Comparison of ENCODE assay signal across 1 cellular context in the genomic region with DNA sequence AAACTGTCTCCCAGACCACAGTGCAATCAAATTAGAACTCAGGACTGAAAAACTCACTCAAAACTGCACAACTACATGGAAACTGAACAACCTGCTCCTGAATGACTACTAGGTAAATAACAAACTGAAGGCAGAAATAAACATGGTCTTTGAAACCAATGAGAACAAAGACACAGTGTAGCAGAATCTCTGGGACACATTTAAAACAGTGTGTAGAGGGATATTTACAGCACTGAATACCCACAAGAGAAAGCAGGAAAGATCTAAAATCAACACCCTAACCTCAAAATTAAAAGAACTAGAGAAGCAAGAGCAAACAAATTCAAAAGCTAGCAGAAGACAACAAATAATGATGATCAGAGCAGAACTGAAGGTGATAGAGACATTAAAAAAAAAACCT.
TF ChIP-seq lines count a peak whose summit lies in the region.
"Not testable (repeated sequence)": the region's sequence is repeated elsewhere in the genome, so short reads cannot be mapped to it uniquely, and the experiment has no call there.

No MANE protein-coding gene starts in this region.

TF ChIP-seq in HepG2, 621 proteins besides CTCF, POLR2A, EP300 and RAD21 (continues in another document):
- TF ChIP-seq HDAC2 (CRISPR knock-in tag; IDR thresholded peaks at IDR 0.05) (peak; percentile 61; the same call in 1 of the 2 replicates), ZBTB25 (CRISPR knock-in tag; IDR thresholded peaks at IDR 0.05) (peak; percentile 45; the same call in 1 of the 2 replicates), ZNF609 (CRISPR knock-in tag; IDR thresholded peaks at IDR 0.05; ENCODE audit: borderline replicate concordance) (peak; percentile 81; the same call in 1 of the 2 replicates), RXRB (CRISPR knock-in tag; IDR thresholded peaks at IDR 0.05; ENCODE audit: borderline replicate concordance) (peak; percentile 54), KMT2B (CRISPR knock-in tag; IDR thresholded peaks at IDR 0.05) (0 out of 2 replicates have a peak, but pooled peaks have one; percentile 36), HOXD1 (CRISPR knock-in tag; IDR thresholded peaks at IDR 0.05) (peak; percentile 43; the same call in 1 of the 2 replicates), SOX6 (CRISPR knock-in tag; IDR thresholded peaks at IDR 0.05) (peak; percentile 68; the same call in 1 of the 2 replicates), NONO (IDR thresholded peaks at IDR 0.05) (peak; percentile 62; the same call in 1 of the 2 replicates), FOXO1 (CRISPR knock-in tag; IDR thresholded peaks at IDR 0.05) (peak; percentile 71; the same call in 1 of the 2 replicates), PHF21A (CRISPR knock-in tag; IDR thresholded peaks at IDR 0.05) (peak; percentile 31; the same call in 1 of the 2 replicates), YEATS4 (CRISPR knock-in tag; IDR thresholded peaks at IDR 0.05; ENCODE audit: borderline replicate concordance) (peak; percentile 16; the same call in 1 of the 2 replicates), GATAD2A (CRISPR knock-in tag; IDR thresholded peaks at IDR 0.05) (peak; percentile 70), NR2F6 (CRISPR knock-in tag; IDR thresholded peaks at IDR 0.05) (peak; percentile 41; the same call in 1 of the 2 replicates), HOMEZ (CRISPR knock-in tag; IDR thresholded peaks at IDR 0.05; ENCODE audit: low read depth) (peak; percentile 66; the same call in 1 of the 2 replicates), PAXIP1 (CRISPR knock-in tag; conservative IDR thresholded peaks at IDR 0.05) (peak; percentile 92), ELF3 (CRISPR knock-in tag; IDR thresholded peaks at IDR 0.05) (peak; percentile 44; the same call in 1 of the 2 replicates), RARA (CRISPR knock-in tag; IDR thresholded peaks at IDR 0.05) (peak; percentile 64), TCF7 (IDR thresholded peaks at IDR 0.05; ENCODE audit: low read depth) (peak; percentile 74), FOXP4 (CRISPR knock-in tag; IDR thresholded peaks at IDR 0.05) (peak; percentile 89), THAP11 (CRISPR knock-in tag; IDR thresholded peaks at IDR 0.05) (0 out of 2 replicates have a peak, but pooled peaks have one; percentile 15), YEATS2 (CRISPR knock-in tag; IDR thresholded peaks at IDR 0.05; ENCODE audit: borderline replicate concordance) (peak; percentile 29; the same call in 1 of the 2 replicates), FOXA3 (CRISPR knock-in tag; IDR thresholded peaks at IDR 0.05) (peak; percentile 95), TBX2 (CRISPR knock-in tag; IDR thresholded peaks at IDR 0.05; ENCODE audit: borderline replicate concordance) (0 out of 2 replicates have a peak, but pooled peaks have one; percentile 30), FOXK1 (CRISPR knock-in tag; IDR thresholded peaks at IDR 0.05; ENCODE audit: borderline replicate concordance, low read depth) (peak; percentile 78), FOXA1 (IDR thresholded peaks at IDR 0.05) (peak; percentile 67), FOXA1 (CRISPR knock-in tag; IDR thresholded peaks at IDR 0.05) (peak; percentile 82), FOXK2 (IDR thresholded peaks at IDR 0.05) (peak; percentile 91), SAP130 (CRISPR knock-in tag; IDR thresholded peaks at IDR 0.05; ENCODE audit: low read depth) (peak; percentile 79), FOXJ3 (CRISPR knock-in tag; IDR thresholded peaks at IDR 0.05; ENCODE audit: borderline replicate concordance) (peak; percentile 72), BCL6 (CRISPR knock-in tag; IDR thresholded peaks at IDR 0.05) (0 out of 2 replicates have a peak, but pooled peaks have one; percentile 23), ZNF264 (CRISPR knock-in tag; IDR thresholded peaks at IDR 0.05) (0 out of 2 replicates have a peak, but pooled peaks have one; percentile 40), ZNF34 (CRISPR knock-in tag; IDR thresholded peaks at IDR 0.05; ENCODE audit: borderline replicate concordance) (0 out of 2 replicates have a peak, but pooled peaks have one; percentile 27), ZGPAT (CRISPR knock-in tag; IDR thresholded peaks at IDR 0.05) (peak; percentile 60; the same call in 1 of the 2 replicates), NFYC (CRISPR knock-in tag; IDR thresholded peaks at IDR 0.05) (0 out of 2 replicates have a peak, but pooled peaks have one; percentile 27)
- TF ChIP-seq, protein P1, sequence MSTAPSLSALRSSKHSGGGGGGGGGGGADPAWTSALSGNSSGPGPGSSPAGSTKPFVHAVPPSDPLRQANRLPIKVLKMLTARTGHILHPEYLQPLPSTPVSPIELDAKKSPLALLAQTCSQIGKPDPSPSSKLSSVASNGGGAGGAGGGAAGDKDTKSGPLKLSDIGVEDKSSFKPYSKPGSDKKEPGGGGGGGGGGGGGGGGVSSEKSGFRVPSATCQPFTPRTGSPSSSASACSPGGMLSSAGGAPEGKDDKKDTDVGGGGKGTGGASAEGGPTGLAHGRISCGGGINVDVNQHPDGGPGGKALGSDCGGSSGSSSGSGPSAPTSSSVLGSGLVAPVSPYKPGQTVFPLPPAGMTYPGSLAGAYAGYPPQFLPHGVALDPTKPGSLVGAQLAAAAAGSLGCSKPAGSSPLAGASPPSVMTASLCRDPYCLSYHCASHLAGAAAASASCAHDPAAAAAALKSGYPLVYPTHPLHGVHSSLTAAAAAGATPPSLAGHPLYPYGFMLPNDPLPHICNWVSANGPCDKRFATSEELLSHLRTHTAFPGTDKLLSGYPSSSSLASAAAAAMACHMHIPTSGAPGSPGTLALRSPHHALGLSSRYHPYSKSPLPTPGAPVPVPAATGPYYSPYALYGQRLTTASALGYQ (CRISPR knock-in tag; IDR thresholded peaks at IDR 0.05): peak; percentile 65; the same call in 1 of the 2 replicates
- TF ChIP-seq SOX6 (IDR thresholded peaks at IDR 0.05); NONO (CRISPR knock-in tag; conservative IDR thresholded peaks at IDR 0.05); NR2F6 (IDR thresholded peaks at IDR 0.05): not testable (repeated sequence)
- TF ChIP-seq, protein P2, sequence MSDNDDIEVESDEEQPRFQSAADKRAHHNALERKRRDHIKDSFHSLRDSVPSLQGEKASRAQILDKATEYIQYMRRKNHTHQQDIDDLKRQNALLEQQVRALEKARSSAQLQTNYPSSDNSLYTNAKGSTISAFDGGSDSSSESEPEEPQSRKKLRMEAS (IDR thresholded peaks at IDR 0.05): 0 out of 2 replicates have a peak, but pooled peaks have one; percentile 16
- TF ChIP-seq, protein P3, sequence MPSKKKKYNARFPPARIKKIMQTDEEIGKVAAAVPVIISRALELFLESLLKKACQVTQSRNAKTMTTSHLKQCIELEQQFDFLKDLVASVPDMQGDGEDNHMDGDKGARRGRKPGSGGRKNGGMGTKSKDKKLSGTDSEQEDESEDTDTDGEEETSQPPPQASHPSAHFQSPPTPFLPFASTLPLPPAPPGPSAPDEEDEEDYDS (CRISPR knock-in tag; IDR thresholded peaks at IDR 0.05): peak; percentile 64; the same call in 1 of the 2 replicates
